ENCODE assay signal across 1 cellular context in genomic region chr2:105797298-105797819, GRCh38.
TF ChIP-seq lines count a peak whose summit lies in the region.

No MANE protein-coding gene starts in this region.

TF ChIP-seq in GM12878, 131 proteins besides CTCF, POLR2A, EP300 and RAD21 (continued from another document):
- TF ChIP-seq MXI1 (IDR thresholded peaks at IDR 0.05; ENCODE audit: low read depth, low read length) (no peak), RFX5 (IDR thresholded peaks at IDR 0.05; ENCODE audit: low read depth, low read length) (no peak)
